In genomic region chr1:233675893-233676292, GRCh38 we compare ENCODE assay signal across 13 cellular contexts.
DNase-seq lines count a peak whose midpoint lies in the region; ATAC-seq and TF ChIP-seq lines count a peak whose summit lies in the region.
"Had no signal": no experiment of that assay in that cellular context is flagged by ENCODE, and none has a peak within 500 bp of the region (broad histone marks: within the 10 kb centered on the region; RNA-seq: fewer than 3 reads in every experiment).

No MANE protein-coding gene starts in this region.

- no peak for TF ChIP-seq POLR2A in erythroblast (IDR thresholded peaks at IDR 0.05; ENCODE audit: low read length)

- DNase-seq in DMS153 (lab: John Stamatoyannopoulos, UW), result no peak
- no peak for DNase-seq in substantia nigra (lab: John Stamatoyannopoulos, UW)
- no peak for DNase-seq in activated T-cell treated with anti-CD3 and anti-CD28 coated beads, Interleukin-2, amount 50 U/mL, for 4 hours
- no peak for DNase-seq in erythroblast (lab: John Stamatoyannopoulos, UW)
- DNase-seq: esophagus squamous epithelium, IMR-90, NCI-H2227 treated with DMSO at 0.1 percent for 48 hours had no signal

- no peak overlapping the region for H3K27ac ChIP-seq in substantia nigra (ENCODE audit: low read depth, low read length, poor library complexity, severe bottlenecking)
- H3K27ac ChIP-seq: esophagus squamous epithelium, thoracic aorta had no signal

- peaks cover 17% of the 10 kb centered on the region for H3K27me3 Mint-ChIP-seq in activated T-cell treated with anti-CD3 and anti-CD28 coated beads, Interleukin-2, amount 50 U/mL, for 4 hours (ENCODE audit: low read depth)

- peak; percentile 43; the same call in 2 of the 3 replicates for TF ChIP-seq CTCF in GM12872 (IDR thresholded peaks at IDR 0.05; ENCODE audit: insufficient read depth, low read depth, low read length)

- H3K36me3 Mint-ChIP-seq in activated T-cell treated with anti-CD3 and anti-CD28 coated beads, Interleukin-2, amount 50 U/mL, for 4 hours (ENCODE audit: insufficient read depth), result no peaks in the 10 kb centered on the region

- no peaks in the 10 kb centered on the region for H3K9me3 Mint-ChIP-seq in activated T-cell treated with anti-CD3 and anti-CD28 coated beads, Interleukin-2, amount 50 U/mL, for 4 hours

- H3K4me1 Mint-ChIP-seq in activated T-cell treated with anti-CD3 and anti-CD28 coated beads, Interleukin-2, amount 50 U/mL, for 4 hours (ENCODE audit: low read depth), result no peaks in the 10 kb centered on the region
- H3K4me1 Mint-ChIP-seq: B cell had no signal

- ATAC-seq in GM19395 (IDR thresholded peaks at IDR 0.05; ENCODE audit: unreplicated experiment), result peak; percentile 87
- peak; percentile 77 for ATAC-seq in HG02763 (IDR thresholded peaks at IDR 0.05; ENCODE audit: unreplicated experiment)
- ATAC-seq in HG03469 (IDR thresholded peaks at IDR 0.05; ENCODE audit: unreplicated experiment), result peak; percentile 64
- no peak for ATAC-seq in activated T-cell treated with anti-CD3 and anti-CD28 coated beads, Interleukin-2, amount 50 U/mL, for 4 hours

- no peak overlapping the region for H3K4me3 Mint-ChIP-seq in activated T-cell treated with anti-CD3 and anti-CD28 coated beads, Interleukin-2, amount 50 U/mL, for 4 hours
- H3K4me3 Mint-ChIP-seq: B cell had no signal

Comparison
In these comparisons a context has a peak if more than half of its experiments do, and no peak if none do; other contexts are left out.
1. ATAC-seq: peak in GM19395 (single experiment), HG02763 (single experiment) and HG03469 (single experiment); none in activated T-cell treated with anti-CD3 and anti-CD28 coated beads, Interleukin-2, amount 50 U/mL, for 4 hours (0 of 2).